10 cellular contexts compared by ENCODE assay signal in the genomic region with DNA sequence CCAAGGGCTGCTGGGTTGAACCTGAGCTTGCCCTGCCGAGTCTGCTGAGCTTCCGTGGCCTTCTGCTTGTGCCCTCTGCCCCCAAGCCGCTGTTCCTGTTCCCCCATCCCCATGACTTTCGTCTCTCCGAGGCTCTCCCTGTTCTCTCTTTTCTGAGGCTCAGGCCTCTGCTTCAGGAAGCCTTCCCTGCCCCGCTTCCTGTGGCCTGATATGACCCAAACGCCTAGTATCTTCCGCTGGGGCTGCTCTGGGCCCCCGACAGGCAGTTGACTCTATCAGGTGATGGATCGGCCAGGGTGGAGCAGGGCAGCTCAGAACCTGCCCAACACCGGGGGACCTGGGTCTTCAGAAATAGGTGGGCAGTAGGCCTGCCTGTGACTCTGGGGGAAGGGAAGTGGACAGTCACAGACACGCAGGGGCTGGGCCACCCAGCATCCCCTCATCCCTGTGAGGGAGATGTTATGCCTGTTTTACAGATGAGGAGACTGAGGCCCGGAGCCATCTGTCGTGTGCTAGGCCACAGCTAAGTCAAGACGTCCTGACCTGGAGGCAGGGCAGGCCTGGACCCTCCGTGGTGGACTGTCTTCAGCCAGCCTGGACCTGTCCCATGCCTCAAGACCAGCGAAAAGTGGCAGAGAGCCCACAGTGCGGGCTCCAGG. TPM values are rescaled to one million over a fixed set of nuclear protein-coding genes. Genes with fewer than 3 reads are reported as not detected.
A peak's percentile ranks its signal among the peaks of the same experiment; 100 is the strongest.
DNase-seq lines count a peak whose midpoint lies in the region; ATAC-seq, FAIRE-seq and TF ChIP-seq lines count a peak whose summit lies in the region.
"Had no signal": no experiment of that assay in that cellular context is flagged by ENCODE, and none has a peak within 500 bp of the region (broad histone marks: within the 10 kb centered on the region; RNA-seq: fewer than 3 reads in every experiment).

No MANE protein-coding gene starts in this region.

- peak overlapping the region; percentile 84 for H3K9ac ChIP-seq in GM23248

- intact Hi-C loops in esophagus muscularis mucosa (cut with DNase I) (loop anchor here (5.0 kb wide), 1 partner anchor 34 kb away; a partner anchor contains a TSS), gastrocnemius medialis (cut with DNase I; ENCODE audit: low total_unique reads) (no loop called here)

- H3K9me3 ChIP-seq in GM23248 (ENCODE audit: low read depth): no peaks in the 10 kb centered on the region
- H3K9me3 ChIP-seq in T-helper 17 cell (ENCODE audit: control insufficient read depth, low read length, poor library complexity, severe bottlenecking): no peaks in the 10 kb centered on the region
- H3K9me3 ChIP-seq in esophagus muscularis mucosa: no peaks in the 10 kb centered on the region
- H3K9me3 ChIP-seq in gastrocnemius medialis: no peaks in the 10 kb centered on the region

- H3K36me3 ChIP-seq in GM23248 (ENCODE audit: low read depth): peaks cover 1% of the 10 kb centered on the region; the same call in 1 of the 2 replicates
- H3K36me3 ChIP-seq in esophagus muscularis mucosa: peaks cover 9 to 44% (median 42%) of the 10 kb centered on the region in 4 donors
- peaks cover 0 to 16% of the 10 kb centered on the region in 2 donors for H3K36me3 ChIP-seq in gastrocnemius medialis

- no peak overlapping the region for H2AFZ ChIP-seq in GM23248

- WGBS in GM23248 (ENCODE audit: low coverage in 1 of 2, low lambda C conversion rate in 2 of 2, missing lambda C conversion rate in 2 of 2), 2 experiments: 56 to 61% methylated on average over 17 of the region's 18 CpGs
- 46% methylated on average over 14 of the region's 18 CpGs for WGBS in esophagus muscularis mucosa

- H3K27me3 Mint-ChIP-seq in T-helper 17 cell: no peaks in the 10 kb centered on the region

- H3K4me3 ChIP-seq in GM23248 (peak overlapping the region; percentile 75; the same call in 1 of the 2 replicates), esophagus muscularis mucosa (peak overlapping the region; percentile 70 to 81 (median 78)), gastrocnemius medialis (peak overlapping the region; percentile 82 to 98 (median 92))

- no peaks in the 10 kb centered on the region for H3K9me2 ChIP-seq in GM23248 (ENCODE audit: insufficient read depth)

- peak overlapping the region; percentile 83 for H3K4me2 ChIP-seq in GM23248 (ENCODE audit: unreplicated experiment)

- TF ChIP-seq CTCF in esophagus muscularis mucosa (IDR thresholded peaks at IDR 0.05): no peak
- TF ChIP-seq CTCF in gastrocnemius medialis (IDR thresholded peaks at IDR 0.05 in 4 of 5, conservative IDR thresholded peaks at IDR 0.05 in 1 of 5): no peak

- peak overlapping the region; percentile 96 for H3K4me3 Mint-ChIP-seq in T-helper 17 cell

- FAIRE-seq in GM19239 (lab: Jason Lieb, UNC): no peak

- H3K27ac ChIP-seq in GM23248 (peak overlapping the region; percentile 83), esophagus muscularis mucosa (replicated peaks in 1 of 4) (peak overlapping the region; percentile 91 to 98 (median 96)), gastrocnemius medialis (peak overlapping the region; percentile 94 to 99 (median 98))

- H3K27me3 ChIP-seq in GM23248 (replicated peaks; ENCODE audit: insufficient read depth) (no peaks in the 10 kb centered on the region), esophagus muscularis mucosa (no peaks in the 10 kb centered on the region), gastrocnemius medialis (no peaks in the 10 kb centered on the region)

- H4K20me1 ChIP-seq in GM23248 (ENCODE audit: insufficient read depth): no peaks in the 10 kb centered on the region

- H3K36me3 Mint-ChIP-seq in T-helper 17 cell (ENCODE audit: low read depth): peaks cover 4% of the 10 kb centered on the region

- peaks cover 19% of the 10 kb centered on the region for H3K4me1 Mint-ChIP-seq in T-helper 17 cell

- no peak for DNase-seq in GM23248
- no peak for DNase-seq in T-helper 17 cell
- no peak for DNase-seq in esophagus muscularis mucosa (ENCODE audit: extremely low spot score)
- DNase-seq in gastrocnemius medialis: peak in 1 of 2 donors; percentile 44
- DNase-seq in GM19239 (ENCODE audit: insufficient read length, low spot score): no peak
- DNase-seq: activated CD4-positive, alpha-beta T cell treated with anti-CD3 and anti-CD28 coated beads for 1 hour had no signal

- peaks cover 18% of the 10 kb centered on the region for H3K79me2 ChIP-seq in GM23248 (ENCODE audit: insufficient read depth)

- in situ Hi-C loops in GM23248 (cut with MboI) (no loop called here), gastrocnemius medialis (cut with MboI; ENCODE audit: low sequenced_read_pairs in 4 of 4) (no loop called here)

- peak overlapping the region; percentile 99 for H3K27ac Mint-ChIP-seq in T-helper 17 cell

- no peak for ATAC-seq in T-helper 17 cell
- ATAC-seq in gastrocnemius medialis: no peak
- no peak for ATAC-seq in HG02885 (IDR thresholded peaks at IDR 0.05; ENCODE audit: poor library complexity, unreplicated experiment)
- ATAC-seq in HG03469 (IDR thresholded peaks at IDR 0.05; ENCODE audit: unreplicated experiment): no peak
- no peak for ATAC-seq in HG03442 (IDR thresholded peaks at IDR 0.05; ENCODE audit: unreplicated experiment)

- H3K4me1 ChIP-seq in GM23248 (ENCODE audit: insufficient read depth) (peaks cover 23% of the 10 kb centered on the region), esophagus muscularis mucosa (peaks cover 34 to 37% (median 35%) of the 10 kb centered on the region in 4 donors), gastrocnemius medialis (peaks cover 22% of the 10 kb centered on the region in 2 donors)

- TF ChIP-seq POLR2A in esophagus muscularis mucosa (IDR thresholded peaks at IDR 0.05; ENCODE audit: low read depth): no peak
- no peak for TF ChIP-seq POLR2A in gastrocnemius medialis (IDR thresholded peaks at IDR 0.05)

- no peak for TF ChIP-seq EP300 in esophagus muscularis mucosa (IDR thresholded peaks at IDR 0.05)

- peaks cover 23% of the 10 kb centered on the region for H3F3A ChIP-seq in GM23248 (ENCODE audit: insufficient read depth)

RNA-seq across cellular contexts. Expression of a gene that starts 16.3 kb away (rescaled TPM):
- total RNA-seq in GM23248 (2014; rRNA removed; shearing (Covaris generic)): 94.8 and 170 TPM in 2 replicates
- 146 and 159 TPM in 2 replicates for polyA plus RNA-seq in GM23248 (2016; fragmentation: Nextera tagmentation; extraction: Ambion mirVana)
- total RNA-seq in T-helper 17 cell: 10 to 100 TPM; 46.3 to 47.0 TPM
- 100 to 1,000 TPM in 3 of 4 donors, 10 to 100 TPM in 1; 99.3 to 138 (median 122) TPM for total RNA-seq in esophagus muscularis mucosa
- total RNA-seq in gastrocnemius medialis: 10 to 100 TPM; 27.8 to 88.0 (median 76.3) TPM

RNA-seq across cellular contexts. Expression of a gene that starts 16.8 kb away (rescaled TPM):
- total RNA-seq in GM23248 (2014; rRNA removed; shearing (Covaris generic)): 32.7 and 41.7 TPM in 2 replicates
- polyA plus RNA-seq in GM23248 (2016; fragmentation: Nextera tagmentation; extraction: Ambion mirVana): 6.5 and 7.5 TPM in 2 replicates
- total RNA-seq in T-helper 17 cell: 1 to 10 TPM; 5.9 TPM
- total RNA-seq in esophagus muscularis mucosa: 10 to 100 TPM; 18.9 to 36.5 (median 25.3) TPM
- 1 to 10 TPM; 4.7 to 9.7 (median 6.2) TPM for total RNA-seq in gastrocnemius medialis

RNA-seq across cellular contexts. Expression of a gene that starts 17.5 kb away (rescaled TPM):
- total RNA-seq in GM23248 (2014; rRNA removed; shearing (Covaris generic)): 20.9 and 37.6 TPM in 2 replicates
- 35.7 and 37.0 TPM in 2 replicates for polyA plus RNA-seq in GM23248 (2016; fragmentation: Nextera tagmentation; extraction: Ambion mirVana)
- total RNA-seq in T-helper 17 cell: 10 to 100 TPM; 46.5 to 57.9 TPM
- 10 to 100 TPM; 20.9 to 36.1 (median 25.4) TPM for total RNA-seq in esophagus muscularis mucosa
- total RNA-seq in gastrocnemius medialis: 10 to 100 TPM; 13.8 to 28.9 (median 20.4) TPM

RNA-seq across cellular contexts. Expression of a gene that starts 21.4 kb away (rescaled TPM):
- total RNA-seq in GM23248 (2014; rRNA removed; shearing (Covaris generic)): 231 and 239 TPM in 2 replicates
- 115 and 150 TPM in 2 replicates for polyA plus RNA-seq in GM23248 (2016; fragmentation: Nextera tagmentation; extraction: Ambion mirVana)
- total RNA-seq in T-helper 17 cell: 10 to 100 TPM; 38.7 to 48.2 TPM
- 10 to 100 TPM; 50.4 to 92.9 (median 79.8) TPM for total RNA-seq in esophagus muscularis mucosa
- 100 to 1,000 TPM; 144 to 444 (median 237) TPM for total RNA-seq in gastrocnemius medialis

RNA-seq across cellular contexts. Expression of a gene that starts 22.9 kb away (rescaled TPM):
- not detected in 2 replicates for total RNA-seq in GM23248 (2014; rRNA removed; shearing (Covaris generic))
- 0.13 TPM in 1 of 2 replicates, not detected in the other for polyA plus RNA-seq in GM23248 (2016; fragmentation: Nextera tagmentation; extraction: Ambion mirVana)
- total RNA-seq in T-helper 17 cell: under 1 TPM in 1 of 2 donors, not detected in 1; 0.50 TPM
- total RNA-seq in esophagus muscularis mucosa: not detected
- total RNA-seq in gastrocnemius medialis: not detected
- total RNA-seq: myocyte had no signal
